In the genomic region with DNA sequence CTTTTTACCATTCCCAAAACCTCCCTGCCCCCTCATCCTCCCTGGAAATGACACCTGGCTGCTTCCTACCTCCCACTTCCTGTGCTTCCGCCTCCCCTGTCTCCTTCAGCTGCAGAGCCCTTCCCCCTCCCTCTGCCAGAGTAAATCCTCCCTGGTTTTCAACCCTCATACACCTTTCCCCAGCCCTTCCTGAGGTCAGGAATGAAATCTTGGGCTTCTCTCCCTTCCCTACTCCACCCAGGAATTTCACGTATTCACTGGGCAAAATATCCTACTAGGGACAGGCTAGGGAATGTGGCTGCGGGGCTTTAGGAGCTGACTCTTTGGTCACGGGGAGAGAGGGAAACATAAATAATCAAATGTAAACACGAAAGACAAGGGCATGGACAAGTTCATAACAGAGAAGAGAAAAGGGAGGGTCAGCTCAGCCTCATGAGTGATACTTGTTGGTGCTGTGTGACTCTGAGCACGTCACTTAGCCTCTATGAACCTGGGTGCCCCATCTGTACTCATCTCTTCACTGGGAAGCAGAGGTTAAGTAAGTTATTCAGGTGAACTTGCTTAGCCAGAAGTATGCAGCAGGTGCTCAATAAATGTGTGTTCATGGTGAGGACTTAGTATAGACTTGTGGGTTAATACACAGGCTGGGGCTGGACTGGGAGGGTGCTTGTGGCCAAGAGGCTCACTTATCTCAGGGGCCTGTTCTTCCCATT, we compare ENCODE assay signal across 1 cellular context.
TF ChIP-seq lines count a peak whose summit lies in the region.

No MANE protein-coding gene starts in this region.

TF ChIP-seq in HepG2, 621 proteins besides CTCF, POLR2A, EP300 and RAD21 (continued from another document):
- no peak for TF ChIP-seq TMF1 (CRISPR knock-in tag; IDR thresholded peaks at IDR 0.05; ENCODE audit: low read depth)
- no peak for TF ChIP-seq LCORL (IDR thresholded peaks at IDR 0.05)
- TF ChIP-seq LCORL (CRISPR knock-in tag; IDR thresholded peaks at IDR 0.05): no peak
- TF ChIP-seq HHEX (CRISPR knock-in tag; IDR thresholded peaks at IDR 0.05): no peak
- TF ChIP-seq KDM5A (IDR thresholded peaks at IDR 0.05; ENCODE audit: borderline replicate concordance, low read length): no peak
- TF ChIP-seq SETDB1 (CRISPR knock-in tag; IDR thresholded peaks at IDR 0.05; ENCODE audit: borderline replicate concordance): no peak
- TF ChIP-seq KDM2A (CRISPR knock-in tag; IDR thresholded peaks at IDR 0.05; ENCODE audit: borderline replicate concordance, low read depth): no peak
- peak; percentile 86 for TF ChIP-seq ZKSCAN8 (CRISPR knock-in tag; IDR thresholded peaks at IDR 0.05; ENCODE audit: borderline replicate concordance)
- TF ChIP-seq, protein P1, sequence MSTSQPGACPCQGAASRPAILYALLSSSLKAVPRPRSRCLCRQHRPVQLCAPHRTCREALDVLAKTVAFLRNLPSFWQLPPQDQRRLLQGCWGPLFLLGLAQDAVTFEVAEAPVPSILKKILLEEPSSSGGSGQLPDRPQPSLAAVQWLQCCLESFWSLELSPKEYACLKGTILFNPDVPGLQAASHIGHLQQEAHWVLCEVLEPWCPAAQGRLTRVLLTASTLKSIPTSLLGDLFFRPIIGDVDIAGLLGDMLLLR (CRISPR knock-in tag; IDR thresholded peaks at IDR 0.05): no peak
- TF ChIP-seq CC2D1A (CRISPR knock-in tag; IDR thresholded peaks at IDR 0.05): no peak
- TF ChIP-seq ZNF562 (CRISPR knock-in tag; IDR thresholded peaks at IDR 0.05; ENCODE audit: borderline replicate concordance): no peak
- no peak for TF ChIP-seq KAT2B (IDR thresholded peaks at IDR 0.05; ENCODE audit: borderline replicate concordance, low read depth, low read length)
- no peak for TF ChIP-seq NFE2L2 (IDR thresholded peaks at IDR 0.05; ENCODE audit: low read length)
